ENCODE assay signal across 7 cellular contexts in the genomic region with DNA sequence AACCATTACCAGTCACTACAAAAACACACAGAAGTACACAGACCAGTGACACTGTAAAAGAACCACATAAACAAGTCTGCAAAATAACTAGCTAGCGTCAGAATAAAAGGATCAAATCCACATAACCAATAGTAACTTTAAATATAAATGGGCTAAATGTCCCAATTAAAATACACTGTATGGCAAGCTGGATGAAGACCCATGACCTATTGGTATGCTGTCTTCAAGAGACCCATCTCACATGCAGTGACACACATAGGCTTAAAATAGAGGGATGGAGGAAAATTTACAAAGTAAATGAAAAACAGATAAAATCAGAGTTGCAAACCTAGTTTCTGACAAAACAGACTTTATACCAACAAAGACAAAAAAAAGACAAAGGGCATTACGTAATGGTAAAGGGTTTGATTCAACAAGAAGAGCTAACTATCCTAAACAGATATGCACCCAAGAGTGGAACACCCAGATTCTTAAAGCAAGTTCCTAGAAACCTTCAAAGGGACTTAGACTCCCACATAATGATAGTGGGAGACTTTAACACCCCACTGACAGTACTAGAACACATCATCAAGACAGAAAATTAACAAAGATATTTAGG.
"Had no signal": no experiment of that assay in that cellular context is flagged by ENCODE, and none has a peak within 500 bp of the region (broad histone marks: within the 10 kb centered on the region; RNA-seq: fewer than 3 reads in every experiment).

No MANE protein-coding gene starts in this region.

- H3K9ac ChIP-seq: KMS-11 had no signal

- FAIRE-seq: HTR-8/SVneo, K562 had no signal

- ATAC-seq: K562 had no signal

- H3K4me2 ChIP-seq: KMS-11 had no signal

- H3K27ac ChIP-seq: HL-60, KMS-11 had no signal

- H3K4me3 ChIP-seq: K562 had no signal

- DNase-seq: IMR-90, KBM-7, KG1 had no signal
